In the genomic region with DNA sequence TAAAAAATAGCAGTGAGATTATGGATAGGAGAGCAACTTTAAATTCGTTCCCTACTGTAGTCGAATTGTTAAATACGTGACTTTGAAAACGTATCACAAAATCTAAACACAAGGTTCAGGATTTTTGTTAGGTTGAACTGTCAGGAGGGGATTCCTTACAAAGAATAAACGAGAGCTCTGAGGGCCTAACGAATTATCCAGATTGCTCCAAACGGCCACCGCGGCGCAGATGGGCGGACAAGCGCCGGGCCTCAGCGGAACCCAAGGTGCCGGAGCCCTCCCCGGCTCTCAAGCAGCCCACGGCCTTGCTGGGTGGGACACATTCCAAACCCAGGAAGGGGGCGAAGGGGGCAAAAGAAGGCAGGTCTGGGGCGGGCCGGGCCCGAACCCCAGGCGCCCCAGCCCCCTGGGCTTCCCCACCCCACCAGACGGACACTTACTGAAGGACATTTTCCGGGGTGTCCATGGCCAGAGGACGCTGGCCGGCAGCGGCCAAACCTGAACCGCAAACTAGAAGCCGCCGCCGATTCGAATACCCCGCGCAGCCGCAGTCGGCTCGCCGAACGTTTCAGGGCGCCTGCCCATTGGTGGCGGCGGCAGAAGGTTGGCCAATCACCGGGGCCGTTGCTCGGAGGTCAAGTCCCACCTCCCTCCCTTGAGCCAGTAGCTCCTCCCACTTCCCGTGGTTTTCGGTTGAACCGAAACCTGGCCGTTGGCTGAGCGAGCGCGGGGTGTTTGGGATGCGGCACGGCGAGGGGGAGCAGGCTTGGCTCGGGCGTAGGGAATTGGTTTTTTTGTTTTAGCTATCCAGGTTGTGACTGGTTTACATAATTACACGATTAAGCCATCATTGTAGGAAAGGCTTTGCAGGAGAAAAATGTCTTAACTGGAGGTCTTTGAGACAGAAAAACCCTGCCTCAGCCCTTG, we compare ENCODE assay signal across 1 cellular context.
A peak's percentile ranks its signal among the peaks of the same experiment; 100 is the strongest.
TF ChIP-seq lines count a peak whose summit lies in the region.

BUB1 (minus strand) TSS at position 534 of the 927 bp plus-strand sequence; CDS start at position 466, 68 bp downstream.

TF ChIP-seq in K562, 482 proteins besides CTCF, POLR2A, EP300 and RAD21 (continued from another document and continues in another):
- no peak for TF ChIP-seq TEAD2 (tag; IDR thresholded peaks at IDR 0.05)
- TF ChIP-seq ZNF354B (CRISPR knock-in tag; IDR thresholded peaks at IDR 0.05), result no peak
- no peak for TF ChIP-seq SIX5 (IDR thresholded peaks at IDR 0.05; ENCODE audit: borderline replicate concordance in 1 of 2, insufficient read depth in 1 of 2, low read depth in 1 of 2, low read length in 2 of 2)
- peak; percentile 75 for TF ChIP-seq TAF7 (tag; IDR thresholded peaks at IDR 0.05)
- TF ChIP-seq, protein P1, sequence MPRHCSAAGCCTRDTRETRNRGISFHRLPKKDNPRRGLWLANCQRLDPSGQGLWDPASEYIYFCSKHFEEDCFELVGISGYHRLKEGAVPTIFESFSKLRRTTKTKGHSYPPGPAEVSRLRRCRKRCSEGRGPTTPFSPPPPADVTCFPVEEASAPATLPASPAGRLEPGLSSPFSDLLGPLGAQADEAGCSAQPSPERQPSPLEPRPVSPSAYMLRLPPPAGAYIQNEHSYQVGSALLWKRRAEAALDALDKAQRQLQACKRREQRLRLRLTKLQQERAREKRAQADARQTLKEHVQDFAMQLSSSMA (CRISPR knock-in tag; IDR thresholded peaks at IDR 0.05), result no peak
- TF ChIP-seq ZBED1 (IDR thresholded peaks at IDR 0.05), result no peak
- TF ChIP-seq NR2C1 (IDR thresholded peaks at IDR 0.05), result no peak
- TF ChIP-seq NR2C1 (tag; IDR thresholded peaks at IDR 0.05), result no peak
- no peak for TF ChIP-seq ZNF696 (CRISPR knock-in tag; conservative IDR thresholded peaks at IDR 0.05)
- no peak for TF ChIP-seq ZNF133 (CRISPR knock-in tag; IDR thresholded peaks at IDR 0.05)
- TF ChIP-seq ZNF830 (CRISPR knock-in tag; IDR thresholded peaks at IDR 0.05), result no peak
- TF ChIP-seq PYGO2 (tag; IDR thresholded peaks at IDR 0.05), result no peak
- TF ChIP-seq CAMTA2 (CRISPR knock-in tag; conservative IDR thresholded peaks at IDR 0.05), result no peak
- no peak for TF ChIP-seq NCOA1 (IDR thresholded peaks at IDR 0.05; ENCODE audit: low read depth)
- no peak for TF ChIP-seq DDX20 (tag; IDR thresholded peaks at IDR 0.05; ENCODE audit: low read depth)
- peak; percentile 48 for TF ChIP-seq GABPA (tag; conservative IDR thresholded peaks at IDR 0.05; ENCODE audit: low read depth)
- TF ChIP-seq CHCHD3 (CRISPR knock-in tag; IDR thresholded peaks at IDR 0.05), result 0 out of 2 replicates have a peak, but pooled peaks have one; percentile 12
- TF ChIP-seq ATF2 (CRISPR knock-in tag; IDR thresholded peaks at IDR 0.05), result no peak
- no peak for TF ChIP-seq ZNF408 (CRISPR knock-in tag; IDR thresholded peaks at IDR 0.05; ENCODE audit: low read depth)
- TF ChIP-seq, protein P2, sequence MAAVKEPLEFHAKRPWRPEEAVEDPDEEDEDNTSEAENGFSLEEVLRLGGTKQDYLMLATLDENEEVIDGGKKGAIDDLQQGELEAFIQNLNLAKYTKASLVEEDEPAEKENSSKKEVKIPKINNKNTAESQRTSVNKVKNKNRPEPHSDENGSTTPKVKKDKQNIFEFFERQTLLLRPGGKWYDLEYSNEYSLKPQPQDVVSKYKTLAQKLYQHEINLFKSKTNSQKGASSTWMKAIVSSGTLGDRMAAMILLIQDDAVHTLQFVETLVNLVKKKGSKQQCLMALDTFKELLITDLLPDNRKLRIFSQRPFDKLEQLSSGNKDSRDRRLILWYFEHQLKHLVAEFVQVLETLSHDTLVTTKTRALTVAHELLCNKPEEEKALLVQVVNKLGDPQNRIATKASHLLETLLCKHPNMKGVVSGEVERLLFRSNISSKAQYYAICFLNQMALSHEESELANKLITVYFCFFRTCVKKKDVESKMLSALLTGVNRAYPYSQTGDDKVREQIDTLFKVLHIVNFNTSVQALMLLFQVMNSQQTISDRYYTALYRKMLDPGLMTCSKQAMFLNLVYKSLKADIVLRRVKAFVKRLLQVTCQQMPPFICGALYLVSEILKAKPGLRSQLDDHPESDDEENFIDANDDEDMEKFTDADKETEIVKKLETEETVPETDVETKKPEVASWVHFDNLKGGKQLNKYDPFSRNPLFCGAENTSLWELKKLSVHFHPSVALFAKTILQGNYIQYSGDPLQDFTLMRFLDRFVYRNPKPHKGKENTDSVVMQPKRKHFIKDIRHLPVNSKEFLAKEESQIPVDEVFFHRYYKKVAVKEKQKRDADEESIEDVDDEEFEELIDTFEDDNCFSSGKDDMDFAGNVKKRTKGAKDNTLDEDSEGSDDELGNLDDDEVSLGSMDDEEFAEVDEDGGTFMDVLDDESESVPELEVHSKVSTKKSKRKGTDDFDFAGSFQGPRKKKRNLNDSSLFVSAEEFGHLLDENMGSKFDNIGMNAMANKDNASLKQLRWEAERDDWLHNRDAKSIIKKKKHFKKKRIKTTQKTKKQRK (IDR thresholded peaks at IDR 0.05; ENCODE audit: borderline replicate concordance, low read depth, low read length), result no peak
- TF ChIP-seq ZNF217 (CRISPR knock-in tag; IDR thresholded peaks at IDR 0.05), result no peak
- TF ChIP-seq, protein P3, sequence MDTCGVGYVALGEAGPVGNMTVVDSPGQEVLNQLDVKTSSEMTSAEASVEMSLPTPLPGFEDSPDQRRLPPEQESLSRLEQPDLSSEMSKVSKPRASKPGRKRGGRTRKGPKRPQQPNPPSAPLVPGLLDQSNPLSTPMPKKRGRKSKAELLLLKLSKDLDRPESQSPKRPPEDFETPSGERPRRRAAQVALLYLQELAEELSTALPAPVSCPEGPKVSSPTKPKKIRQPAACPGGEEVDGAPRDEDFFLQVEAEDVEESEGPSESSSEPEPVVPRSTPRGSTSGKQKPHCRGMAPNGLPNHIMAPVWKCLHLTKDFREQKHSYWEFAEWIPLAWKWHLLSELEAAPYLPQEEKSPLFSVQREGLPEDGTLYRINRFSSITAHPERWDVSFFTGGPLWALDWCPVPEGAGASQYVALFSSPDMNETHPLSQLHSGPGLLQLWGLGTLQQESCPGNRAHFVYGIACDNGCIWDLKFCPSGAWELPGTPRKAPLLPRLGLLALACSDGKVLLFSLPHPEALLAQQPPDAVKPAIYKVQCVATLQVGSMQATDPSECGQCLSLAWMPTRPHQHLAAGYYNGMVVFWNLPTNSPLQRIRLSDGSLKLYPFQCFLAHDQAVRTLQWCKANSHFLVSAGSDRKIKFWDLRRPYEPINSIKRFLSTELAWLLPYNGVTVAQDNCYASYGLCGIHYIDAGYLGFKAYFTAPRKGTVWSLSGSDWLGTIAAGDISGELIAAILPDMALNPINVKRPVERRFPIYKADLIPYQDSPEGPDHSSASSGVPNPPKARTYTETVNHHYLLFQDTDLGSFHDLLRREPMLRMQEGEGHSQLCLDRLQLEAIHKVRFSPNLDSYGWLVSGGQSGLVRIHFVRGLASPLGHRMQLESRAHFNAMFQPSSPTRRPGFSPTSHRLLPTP (IDR thresholded peaks at IDR 0.05; ENCODE audit: borderline replicate concordance, extremely low read depth, insufficient read length), result no peak
- TF ChIP-seq, protein P4, sequence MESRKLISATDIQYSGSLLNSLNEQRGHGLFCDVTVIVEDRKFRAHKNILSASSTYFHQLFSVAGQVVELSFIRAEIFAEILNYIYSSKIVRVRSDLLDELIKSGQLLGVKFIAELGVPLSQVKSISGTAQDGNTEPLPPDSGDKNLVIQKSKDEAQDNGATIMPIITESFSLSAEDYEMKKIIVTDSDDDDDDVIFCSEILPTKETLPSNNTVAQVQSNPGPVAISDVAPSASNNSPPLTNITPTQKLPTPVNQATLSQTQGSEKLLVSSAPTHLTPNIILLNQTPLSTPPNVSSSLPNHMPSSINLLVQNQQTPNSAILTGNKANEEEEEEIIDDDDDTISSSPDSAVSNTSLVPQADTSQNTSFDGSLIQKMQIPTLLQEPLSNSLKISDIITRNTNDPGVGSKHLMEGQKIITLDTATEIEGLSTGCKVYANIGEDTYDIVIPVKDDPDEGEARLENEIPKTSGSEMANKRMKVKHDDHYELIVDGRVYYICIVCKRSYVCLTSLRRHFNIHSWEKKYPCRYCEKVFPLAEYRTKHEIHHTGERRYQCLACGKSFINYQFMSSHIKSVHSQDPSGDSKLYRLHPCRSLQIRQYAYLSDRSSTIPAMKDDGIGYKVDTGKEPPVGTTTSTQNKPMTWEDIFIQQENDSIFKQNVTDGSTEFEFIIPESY (CRISPR knock-in tag; IDR thresholded peaks at IDR 0.05), result no peak
- TF ChIP-seq NFYB (IDR thresholded peaks at IDR 0.05; ENCODE audit: extremely low read depth, insufficient read length), result peak; percentile 85
- TF ChIP-seq SNRNP70 (optimal IDR thresholded peaks at IDR 0.05; ENCODE audit: low read depth, low read length), result no peak
- TF ChIP-seq FOSL1 (tag; conservative IDR thresholded peaks at IDR 0.05), result no peak
- no peak for TF ChIP-seq HIVEP1 (CRISPR knock-in tag; IDR thresholded peaks at IDR 0.05)
- peak; percentile 9; the same call in 1 of the 2 replicates for TF ChIP-seq CREB1 (IDR thresholded peaks at IDR 0.05)
- no peak for TF ChIP-seq CREB1 (CRISPR knock-in tag; IDR thresholded peaks at IDR 0.05)
- TF ChIP-seq PML (IDR thresholded peaks at IDR 0.05; ENCODE audit: low read length), result peak; percentile 89
- no peak for TF ChIP-seq THRB (CRISPR knock-in tag; conservative IDR thresholded peaks at IDR 0.05)
- TF ChIP-seq ZBTB7A (IDR thresholded peaks at IDR 0.05; ENCODE audit: borderline replicate concordance, control insufficient read depth, low read depth, low read length), result no peak
- TF ChIP-seq ZNF57 (CRISPR knock-in tag; IDR thresholded peaks at IDR 0.05), result no peak
- TF ChIP-seq ZC3H4 (CRISPR knock-in tag; IDR thresholded peaks at IDR 0.05; ENCODE audit: borderline replicate concordance), result no peak
- TF ChIP-seq SNIP1 (IDR thresholded peaks at IDR 0.05; ENCODE audit: low read depth), result no peak
- TF ChIP-seq HCFC1 (IDR thresholded peaks at IDR 0.05; ENCODE audit: low read depth, low read length), result peak; percentile 52
- TF ChIP-seq SMC3 (conservative IDR thresholded peaks at IDR 0.05; ENCODE audit: insufficient read depth, low read depth, low read length), result no peak
- TF ChIP-seq THRA (IDR thresholded peaks at IDR 0.05), result no peak
- TF ChIP-seq, protein P5, sequence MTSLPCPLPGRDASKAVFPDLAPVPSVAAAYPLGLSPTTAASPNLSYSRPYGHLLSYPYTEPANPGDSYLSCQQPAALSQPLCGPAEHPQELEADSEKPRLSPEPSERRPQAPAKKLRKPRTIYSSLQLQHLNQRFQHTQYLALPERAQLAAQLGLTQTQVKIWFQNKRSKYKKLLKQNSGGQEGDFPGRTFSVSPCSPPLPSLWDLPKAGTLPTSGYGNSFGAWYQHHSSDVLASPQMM (CRISPR knock-in tag; IDR thresholded peaks at IDR 0.05), result no peak
- TF ChIP-seq ZNF280A (IDR thresholded peaks at IDR 0.05; ENCODE audit: low read depth, partially characterized antibody), result no peak
- TF ChIP-seq ZFX (CRISPR knock-in tag; IDR thresholded peaks at IDR 0.05), result peak; percentile 79
- no peak for TF ChIP-seq E4F1 (CRISPR knock-in tag; IDR thresholded peaks at IDR 0.05; ENCODE audit: borderline replicate concordance)
- TF ChIP-seq HNRNPK (IDR thresholded peaks at IDR 0.05; ENCODE audit: low read depth, low read length, poor library complexity, severe bottlenecking), result no peak
